8 cellular contexts compared by ENCODE assay signal in genomic region chr5:116084231-116084630, GRCh38. TPM values are rescaled to one million over a fixed set of nuclear protein-coding genes. Genes with fewer than 3 reads are reported as not detected.
A peak's percentile ranks its signal among the peaks of the same experiment; 100 is the strongest.
DNase-seq lines count a peak whose midpoint lies in the region; ATAC-seq and TF ChIP-seq lines count a peak whose summit lies in the region.

No MANE protein-coding gene starts in this region.

- ATAC-seq in GM18867 (IDR thresholded peaks at IDR 0.05; ENCODE audit: unreplicated experiment) (peak; percentile 47), HG03097 (IDR thresholded peaks at IDR 0.05; ENCODE audit: low FRiP score, unreplicated experiment) (peak; percentile 18), PC-3 (peak; percentile 48)
- ATAC-seq in stimulated activated memory B cell treated with anti-CD40 and anti-IgM and Interleukin-4, amounts not matched to agents 10 μg/mL and 1 μg/mL and 100 μg/mL, for 72 hours, result peak; percentile 44

- TSS peak; percentile 66 for BruUV-seq in PC-3 (replicated peaks; lab: Mats Ljungman, UMichigan)
- TSS peak; percentile 60 for BruUV-seq in MCF 10A (replicated peaks; lab: Mats Ljungman, UMichigan)

- peaks cover 6% of the 10 kb centered on the region for H3K4me1 ChIP-seq in PC-3 (ENCODE audit: insufficient read depth, low read length)

- peak overlapping the region; percentile 64 for H2AFZ ChIP-seq in PC-3 (ENCODE audit: low read length)

- H3K4me2 ChIP-seq in PC-3 (ENCODE audit: low read length), result peak overlapping the region; percentile 94

- no peak for TF ChIP-seq CTCF in PC-3 (conservative IDR thresholded peaks at IDR 0.05; ENCODE audit: low read depth, low read length)
- no peak for TF ChIP-seq CTCF in MCF 10A (IDR thresholded peaks at IDR 0.05; ENCODE audit: unreplicated experiment)

- H3K79me2 ChIP-seq in PC-3 (ENCODE audit: low read length), result peaks cover 43% of the 10 kb centered on the region

- peak; percentile 24 to 27 for DNase-seq in AML-193 (lab: John Stamatoyannopoulos, UW)
- peak; percentile 28 for DNase-seq in PC-3
- DNase-seq in MCF 10A (ENCODE audit: unreplicated experiment), result peak; percentile 43
- peak; percentile 17 for DNase-seq in inferior parietal cortex (ENCODE audit: extremely low spot score)
- no peak for DNase-seq in cerebellar cortex (ENCODE audit: low spot score)

- H3K27ac Mint-ChIP-seq in MCF 10A (ENCODE audit: low read depth, unreplicated experiment), result peak overlapping the region; percentile 94
- H3K27ac Mint-ChIP-seq in stimulated activated memory B cell treated with anti-CD40 and anti-IgM and Interleukin-4, amounts not matched to agents 10 μg/mL and 1 μg/mL and 100 μg/mL, for 72 hours, result peak overlapping the region; percentile 94

- H3K4me1 Mint-ChIP-seq in MCF 10A (ENCODE audit: insufficient read depth, unreplicated experiment), result peaks cover 13% of the 10 kb centered on the region
- peaks cover 64% of the 10 kb centered on the region for H3K4me1 Mint-ChIP-seq in stimulated activated memory B cell treated with anti-CD40 and anti-IgM and Interleukin-4, amounts not matched to agents 10 μg/mL and 1 μg/mL and 100 μg/mL, for 72 hours

- POLR2A ChIA-PET in PC-3 (lab: Charles Lee; ENCODE audit: unreplicated experiment) (no interaction called here), MCF 10A (lab: Yijun Ruan, JAX) (interaction anchor here (0.9 to 1.7 kb wide), 3 partner anchors 8 to 243 kb away, joined by 4 to 11 read pairs (median 5); partner anchors contain the start of genes AP3S1 and ATG12)

- CTCF ChIA-PET in PC-3 (lab: Charles Lee), result no interaction called here
- CTCF ChIA-PET in MCF 10A (lab: Yijun Ruan, JAX), result interaction anchor here (1.1 to 1.5 kb wide), 3 partner anchors 15 to 241 kb away, joined by 4 to 5 read pairs (median 4); no protein-coding TSS in a partner anchor

- peak overlapping the region; percentile 85 for H3K9ac ChIP-seq in PC-3 (ENCODE audit: low read length)

- H3K9me3 ChIP-seq in PC-3 (ENCODE audit: low read length), result no peaks in the 10 kb centered on the region

- H3K36me3 Mint-ChIP-seq in MCF 10A (ENCODE audit: insufficient read depth, unreplicated experiment), result peaks cover 7% of the 10 kb centered on the region
- H3K36me3 Mint-ChIP-seq in stimulated activated memory B cell treated with anti-CD40 and anti-IgM and Interleukin-4, amounts not matched to agents 10 μg/mL and 1 μg/mL and 100 μg/mL, for 72 hours, result peaks cover 26% of the 10 kb centered on the region

- no peaks in the 10 kb centered on the region for H3K9me3 Mint-ChIP-seq in MCF 10A (ENCODE audit: unreplicated experiment)
- no peaks in the 10 kb centered on the region for H3K9me3 Mint-ChIP-seq in stimulated activated memory B cell treated with anti-CD40 and anti-IgM and Interleukin-4, amounts not matched to agents 10 μg/mL and 1 μg/mL and 100 μg/mL, for 72 hours

- H3K27me3 Mint-ChIP-seq in MCF 10A (ENCODE audit: insufficient read depth, unreplicated experiment), result no peaks in the 10 kb centered on the region
- H3K27me3 Mint-ChIP-seq in stimulated activated memory B cell treated with anti-CD40 and anti-IgM and Interleukin-4, amounts not matched to agents 10 μg/mL and 1 μg/mL and 100 μg/mL, for 72 hours, result no peaks in the 10 kb centered on the region

- H3F3A ChIP-seq in PC-3 (ENCODE audit: low read length, unreplicated experiment), result no peaks in the 10 kb centered on the region

- H3K9me2 ChIP-seq in PC-3 (replicated peaks; ENCODE audit: low read length), result no peaks in the 10 kb centered on the region

- intact Hi-C loops in PC-3 (cut with micrococcal nuclease), result no loop called here
- intact Hi-C loops in MCF 10A (cut with micrococcal nuclease), result no loop called here

- H3K27me3 ChIP-seq in PC-3 (ENCODE audit: low read length), result no peaks in the 10 kb centered on the region

- H3K27ac ChIP-seq in PC-3 (ENCODE audit: low read length), result no peak overlapping the region

- H3K4me3 ChIP-seq in PC-3 (ENCODE audit: low read length), result peak overlapping the region; percentile 90

- no peaks in the 10 kb centered on the region for H4K20me1 ChIP-seq in PC-3 (ENCODE audit: low read length)

- H3K4me3 Mint-ChIP-seq in MCF 10A (ENCODE audit: unreplicated experiment), result peak overlapping the region; percentile 82
- peak overlapping the region; percentile 89 for H3K4me3 Mint-ChIP-seq in stimulated activated memory B cell treated with anti-CD40 and anti-IgM and Interleukin-4, amounts not matched to agents 10 μg/mL and 1 μg/mL and 100 μg/mL, for 72 hours

- H3K36me3 ChIP-seq in PC-3 (ENCODE audit: low read depth, low read length), result no peaks in the 10 kb centered on the region

RNA-seq across cellular contexts. Expression of gene COMMD10, which starts 0.6 kb away (rescaled TPM):
- total RNA-seq in PC-3 (2014; rRNA removed) (8.8 and 17.7 TPM in 2 replicates), MCF 10A (2022) (18.6 and 23.2 TPM in 2 replicates)

RNA-seq across cellular contexts. Expression of gene ARL14EPL, which starts 52.0 kb away (rescaled TPM):
- total RNA-seq in PC-3 (2014; rRNA removed) (not detected in 2 replicates), MCF 10A (2022) (not detected in 2 replicates)
